Comparison of ENCODE assay signal across 9 cellular contexts in genomic region chr11:123103326-123103980, GRCh38. TPM values are rescaled to one million over a fixed set of nuclear protein-coding genes. Genes with fewer than 3 reads are reported as not detected.
DNase-seq lines count a peak whose midpoint lies in the region; ATAC-seq, FAIRE-seq and TF ChIP-seq lines count a peak whose summit lies in the region.
"Had no signal": no experiment of that assay in that cellular context is flagged by ENCODE, and none has a peak within 500 bp of the region (broad histone marks: within the 10 kb centered on the region; RNA-seq: fewer than 3 reads in every experiment).

No MANE protein-coding gene starts in this region.

- H3K36me3 ChIP-seq in MG63 (peaks cover 21% of the 10 kb centered on the region), iPS DF 6.9 (ENCODE audit: control insufficient read depth, insufficient read depth, low read length) (no peaks in the 10 kb centered on the region), small intestine (ENCODE audit: control insufficient read depth in 2 of 2, insufficient read depth in 2 of 2, low read length in 2 of 2) (no peaks in the 10 kb centered on the region)

- peaks cover 1% of the 10 kb centered on the region for H3K4me1 ChIP-seq in iPS DF 6.9 (ENCODE audit: control insufficient read depth, insufficient read depth, low read length)
- H3K4me1 ChIP-seq in small intestine (ENCODE audit: control insufficient read depth in 2 of 2, insufficient read depth in 1 of 2, low read depth in 1 of 2, low read length in 1 of 2), result no peaks in the 10 kb centered on the region

- H3K27ac ChIP-seq in RWPE1 (peak overlapping the region; percentile 30; the same call in 1 of the 2 replicates), iPS DF 6.9 (ENCODE audit: low read length) (no peak overlapping the region), small intestine (ENCODE audit: low read depth in 1 of 2, low read length in 1 of 2) (peak overlapping the region in 1 of 2 donors; percentile 46)

- peak; percentile 78 for TF ChIP-seq CTCF in RWPE1 (conservative IDR thresholded peaks at IDR 0.05; ENCODE audit: low read depth)

- no peak overlapping the region for H3K4me3 Mint-ChIP-seq in activated CD8-positive, alpha-beta memory T cell treated with anti-CD3 and anti-CD28 coated beads, Interleukin-2, amount 10 ng/mL, durations not matched to agents 7 days and 5 days

- no peak overlapping the region for H3K27ac Mint-ChIP-seq in activated CD8-positive, alpha-beta memory T cell treated with anti-CD3 and anti-CD28 coated beads, Interleukin-2, amount 10 ng/mL, durations not matched to agents 7 days and 5 days

- H3K9me3 ChIP-seq in MG63, result no peaks in the 10 kb centered on the region
- no peaks in the 10 kb centered on the region for H3K9me3 ChIP-seq in iPS DF 6.9 (ENCODE audit: control insufficient read depth, insufficient read depth, low read length)
- H3K9me3 ChIP-seq in small intestine (ENCODE audit: control insufficient read depth, low read depth), result no peaks in the 10 kb centered on the region

- peak; percentile 46 for DNase-seq in activated CD8-positive, alpha-beta memory T cell treated with anti-CD3 and anti-CD28 coated beads, Interleukin-2, amount 10 ng/mL, durations not matched to agents 7 days and 5 days
- DNase-seq in activated CD8-positive, alpha-beta memory T cell treated with anti-CD3 and anti-CD28 coated beads, Interleukin-2, amount 50 U/mL, for 48 hours, result no peak
- DNase-seq in MG63 (peak; percentile 54), RWPE1 (ENCODE audit: low spot score) (peak; percentile 34), brain pericyte (ENCODE audit: low read depth, low spot score) (peak; percentile 30), iPS DF 6.9 (ENCODE audit: low read depth, low spot score) (peak; percentile 35), small intestine (peak; percentile 62)

- H3K27me3 Mint-ChIP-seq in activated CD8-positive, alpha-beta memory T cell treated with anti-CD3 and anti-CD28 coated beads, Interleukin-2, amount 10 ng/mL, durations not matched to agents 7 days and 5 days, result peaks cover 4% of the 10 kb centered on the region

- H3K4me1 Mint-ChIP-seq in activated CD8-positive, alpha-beta memory T cell treated with anti-CD3 and anti-CD28 coated beads, Interleukin-2, amount 10 ng/mL, durations not matched to agents 7 days and 5 days, result peaks cover 4% of the 10 kb centered on the region

- CTCF ChIA-PET in activated CD8-positive, alpha-beta memory T cell treated with anti-CD3 and anti-CD28 coated beads, Interleukin-2, amount 10 ng/mL, durations not matched to agents 7 days and 5 days (lab: Charles Lee), result interaction anchor here (0.7 to 5.0 kb wide), 22 partner anchors 9 to 454 kb away, joined by 3 to 64 read pairs (median 4); partner anchors contain the start of gene HSPA8
- CTCF ChIA-PET in RWPE1 (lab: Yijun Ruan, JAX), result interaction anchor here (0.6 to 4.5 kb wide), 8 partner anchors 26 to 375 kb away, joined by 3 to 52 read pairs (median 4); no protein-coding TSS in a partner anchor

- WGBS in iPS DF 6.9 (ENCODE audit: insufficient coverage, insufficient read length), result no CpG with 5 or more reads among the region's 8 CpGs
- WGBS in small intestine, 3 donors, result 45 to 56% (median 53%) methylated on average over 8 of the region's 8 CpGs

- FAIRE-seq in small intestine (lab: Jason Lieb, UNC), result no peak
- FAIRE-seq: G401.6 had no signal

- H3K9me3 Mint-ChIP-seq in activated CD8-positive, alpha-beta memory T cell treated with anti-CD3 and anti-CD28 coated beads, Interleukin-2, amount 10 ng/mL, durations not matched to agents 7 days and 5 days (ENCODE audit: low read depth), result no peaks in the 10 kb centered on the region

- H3K27me3 ChIP-seq in MG63 (no peaks in the 10 kb centered on the region), iPS DF 6.9 (ENCODE audit: control insufficient read depth, insufficient read depth, low read length) (no peaks in the 10 kb centered on the region), small intestine (ENCODE audit: control insufficient read depth in 2 of 2, insufficient read depth in 2 of 2, low read length in 2 of 2) (no peaks in the 10 kb centered on the region)

- POLR2A ChIA-PET in RWPE1 (lab: Yijun Ruan, JAX; ENCODE audit: low non-redundant PET), result no interaction called here

- ATAC-seq in activated CD8-positive, alpha-beta memory T cell treated with anti-CD3 and anti-CD28 coated beads, Interleukin-2, amount 10 ng/mL, durations not matched to agents 7 days and 5 days, result peak; percentile 82
- ATAC-seq in GM19452 (IDR thresholded peaks at IDR 0.05; ENCODE audit: unreplicated experiment), result no peak

- H3K4me3 ChIP-seq in MG63, result no peak overlapping the region
- H3K4me3 ChIP-seq in iPS DF 6.9 (ENCODE audit: low read length), result no peak overlapping the region
- H3K4me3 ChIP-seq in small intestine (ENCODE audit: low read depth in 1 of 2, low read length in 2 of 2), result no peak overlapping the region

- no peaks in the 10 kb centered on the region for H3K36me3 Mint-ChIP-seq in activated CD8-positive, alpha-beta memory T cell treated with anti-CD3 and anti-CD28 coated beads, Interleukin-2, amount 10 ng/mL, durations not matched to agents 7 days and 5 days

RNA-seq across cellular contexts. Expression of gene HSPA8, which starts 41.5 kb away (rescaled TPM):
- 1,000 to 10,000 TPM; 1,728 to 2,522 TPM for total RNA-seq in activated CD8-positive, alpha-beta memory T cell treated with anti-CD3 and anti-CD28 coated beads, Interleukin-2, amount 10 ng/mL, durations not matched to agents 7 days and 5 days
- 3,730 and 5,410 TPM in 2 replicates for total RNA-seq in MG63 (2014; rRNA removed; shearing (Covaris generic); ENCODE audit: low replicate concordance)
- 100 to 1,000 TPM; 389 to 590 (median 518) TPM for polyA plus RNA-seq in small intestine
